20 cellular contexts compared by ENCODE assay signal in genomic region chr14:87492556-87492955, GRCh38.
"Had no signal": no experiment of that assay in that cellular context is flagged by ENCODE, and none has a peak within 500 bp of the region (broad histone marks: within the 10 kb centered on the region; RNA-seq: fewer than 3 reads in every experiment).

No MANE protein-coding gene starts in this region.

- H3K27ac Mint-ChIP-seq: naive B cell had no signal

- H3K27me3 Mint-ChIP-seq: naive B cell had no signal

- H3K9me3 ChIP-seq: esophagus squamous epithelium, gastroesophageal sphincter, left ventricle myocardium inferior, lower lobe of right lung, neutrophil, psoas muscle, right lobe of liver, stomach, thoracic aorta, transverse colon had no signal

- H3K36me3 ChIP-seq: esophagus squamous epithelium, gastroesophageal sphincter, left ventricle myocardium inferior, lower lobe of right lung, neutrophil, right lobe of liver, stomach, thoracic aorta, transverse colon had no signal

- H3K4me3 Mint-ChIP-seq: naive B cell had no signal

- H3K4me3 ChIP-seq: esophagus squamous epithelium, gastroesophageal sphincter, left ventricle myocardium inferior, lower lobe of right lung, psoas muscle, right lobe of liver, stomach, thoracic aorta, transverse colon had no signal

- DNase-seq: effector memory CD4-positive, alpha-beta T cell; esophagus squamous epithelium; foreskin fibroblast; kidney; left cardiac atrium; left ventricle myocardium inferior; lower lobe of right lung; mesenchymal stem cell; naive B cell; psoas muscle; retina; right lobe of liver; stimulated activated CD4-positive, alpha-beta T cell treated with anti-CD3 and anti-CD28 coated beads, Interleukin-2, amount 100 ng/mL, for 24 hours; stimulated activated naive CD4-positive, alpha-beta T cell; stomach; substantia nigra; transverse colon had no signal

- ATAC-seq: gastroesophageal sphincter, left cardiac atrium, lower lobe of right lung, psoas muscle, right lobe of liver had no signal

- H3K4me1 ChIP-seq: esophagus squamous epithelium, left ventricle myocardium inferior, lower lobe of right lung, psoas muscle, stomach, transverse colon had no signal

- H3K36me3 Mint-ChIP-seq: naive B cell had no signal

- H3K27me3 ChIP-seq: esophagus squamous epithelium, gastroesophageal sphincter, neutrophil, right lobe of liver, stomach, transverse colon had no signal

- H3K27ac ChIP-seq: esophagus squamous epithelium, gastroesophageal sphincter, left ventricle myocardium inferior, lower lobe of right lung, neutrophil, psoas muscle, right lobe of liver, stomach, thoracic aorta, transverse colon had no signal

- H3K4me1 Mint-ChIP-seq: naive B cell had no signal
